In genomic region chr16:46882940-46883307, GRCh38 we compare ENCODE assay signal across 9 cellular contexts. TPM values are rescaled to one million over a fixed set of nuclear protein-coding genes. Genes with fewer than 3 reads are reported as not detected.
DNase-seq lines count a peak whose midpoint lies in the region; ATAC-seq and TF ChIP-seq lines count a peak whose summit lies in the region.
"Had no signal": no experiment of that assay in that cellular context is flagged by ENCODE, and none has a peak within 500 bp of the region (broad histone marks: within the 10 kb centered on the region; RNA-seq: fewer than 3 reads in every experiment).

No MANE protein-coding gene starts in this region.

- H2AFZ ChIP-seq in neural progenitor cell (replicated peaks) = no peak overlapping the region

- peak overlapping the region; percentile 87 for H3K4me2 ChIP-seq in neural progenitor cell

- intact Hi-C loops in CD8-positive, alpha-beta T cell (cut with DNase I, micrococcal nuclease) = no loop called here

- H3K4me3 Mint-ChIP-seq in CD8-positive, alpha-beta T cell = peak overlapping the region; percentile 92
- H3K4me3 Mint-ChIP-seq in chondrocyte (ENCODE audit: unreplicated experiment) = no peak overlapping the region
- peak overlapping the region; percentile 89 for H3K4me3 Mint-ChIP-seq in neural progenitor cell

- peaks cover 29% of the 10 kb centered on the region for H3K27me3 Mint-ChIP-seq in CD8-positive, alpha-beta T cell (ENCODE audit: low read depth)
- peaks cover 1% of the 10 kb centered on the region for H3K27me3 Mint-ChIP-seq in chondrocyte (ENCODE audit: low read depth)
- H3K27me3 Mint-ChIP-seq in neural progenitor cell (ENCODE audit: insufficient read depth, low read depth) = peaks cover 6% of the 10 kb centered on the region

- no peaks in the 10 kb centered on the region for H3K4me1 ChIP-seq in CD8-positive, alpha-beta T cell (ENCODE audit: insufficient read depth, low read length)
- peaks cover 21% of the 10 kb centered on the region for H3K4me1 ChIP-seq in neural progenitor cell
- H3K4me1 ChIP-seq: foreskin keratinocyte had no signal

- no peaks in the 10 kb centered on the region for H3K36me3 ChIP-seq in CD8-positive, alpha-beta T cell (ENCODE audit: insufficient read depth, low read length)
- H3K36me3 ChIP-seq in neural progenitor cell = no peaks in the 10 kb centered on the region

- H3F3A ChIP-seq in neural progenitor cell (ENCODE audit: low read depth) = peaks cover 13% of the 10 kb centered on the region

- no peak overlapping the region for H3K4me3 ChIP-seq in CD8-positive, alpha-beta T cell (ENCODE audit: low read depth, low read length)
- H3K4me3 ChIP-seq in neural progenitor cell = no peak overlapping the region

- no peaks in the 10 kb centered on the region for H3K27me3 ChIP-seq in CD8-positive, alpha-beta T cell (ENCODE audit: insufficient read depth, low read length)
- peaks cover 15% of the 10 kb centered on the region for H3K27me3 ChIP-seq in neural progenitor cell

- no peak overlapping the region for H3K27ac Mint-ChIP-seq in CD8-positive, alpha-beta T cell
- H3K27ac Mint-ChIP-seq in chondrocyte (ENCODE audit: unreplicated experiment) = peak overlapping the region; percentile 99
- no peak overlapping the region for H3K27ac Mint-ChIP-seq in neural progenitor cell

- H3K9me3 ChIP-seq in CD8-positive, alpha-beta T cell (ENCODE audit: low read length) = no peaks in the 10 kb centered on the region
- no peaks in the 10 kb centered on the region for H3K9me3 ChIP-seq in neural progenitor cell (ENCODE audit: low read depth)

- TF ChIP-seq CTCF in CD8-positive, alpha-beta T cell (IDR thresholded peaks at IDR 0.05) = no peak
- no peak for TF ChIP-seq CTCF in chondrocyte (IDR thresholded peaks at IDR 0.05)
- no peak for TF ChIP-seq CTCF in neural progenitor cell (IDR thresholded peaks at IDR 0.05)

- peaks cover 37% of the 10 kb centered on the region for H3K79me2 ChIP-seq in neural progenitor cell (ENCODE audit: low read depth)

- H3K27ac ChIP-seq in CD8-positive, alpha-beta T cell (ENCODE audit: low read depth, low read length) = no peak overlapping the region
- no peak overlapping the region for H3K27ac ChIP-seq in neural progenitor cell

- peaks cover 10% of the 10 kb centered on the region for H3K4me1 Mint-ChIP-seq in CD8-positive, alpha-beta T cell (ENCODE audit: low read depth)
- H3K4me1 Mint-ChIP-seq in chondrocyte (ENCODE audit: low read depth) = peaks cover 38% of the 10 kb centered on the region
- H3K4me1 Mint-ChIP-seq in neural progenitor cell = peaks cover 27% of the 10 kb centered on the region

- peaks cover 4% of the 10 kb centered on the region for H3K36me3 Mint-ChIP-seq in CD8-positive, alpha-beta T cell
- H3K36me3 Mint-ChIP-seq in chondrocyte (ENCODE audit: low read depth) = peaks cover 4% of the 10 kb centered on the region
- H3K36me3 Mint-ChIP-seq in neural progenitor cell = peaks cover 5% of the 10 kb centered on the region

- DNase-seq in CD8-positive, alpha-beta T cell = no peak
- DNase-seq in NAMALWA (ENCODE audit: low spot score) (peak; percentile 17), chondrocyte (ENCODE audit: low spot score) (no peak), neural progenitor cell (ENCODE audit: low spot score) (no peak), amygdala (lab: John Stamatoyannopoulos, UW) (no peak), T-helper 9 cell (no peak)
- DNase-seq: foreskin keratinocyte had no signal

- H3K9ac ChIP-seq in neural progenitor cell = no peak overlapping the region

- CTCF ChIA-PET in CD8-positive, alpha-beta T cell (lab: Charles Lee) = no interaction called here

- POLR2A ChIA-PET in CD8-positive, alpha-beta T cell (lab: Charles Lee) = no interaction called here

- no peak for ATAC-seq in CD8-positive, alpha-beta T cell
- ATAC-seq in HG03521 (IDR thresholded peaks at IDR 0.05; ENCODE audit: unreplicated experiment) (no peak), HG02763 (IDR thresholded peaks at IDR 0.05; ENCODE audit: unreplicated experiment) (no peak)

- no peaks in the 10 kb centered on the region for H3K9me3 Mint-ChIP-seq in CD8-positive, alpha-beta T cell
- H3K9me3 Mint-ChIP-seq in chondrocyte (ENCODE audit: low read depth) = no peaks in the 10 kb centered on the region
- no peaks in the 10 kb centered on the region for H3K9me3 Mint-ChIP-seq in neural progenitor cell

- peaks cover 27% of the 10 kb centered on the region for H4K20me1 ChIP-seq in neural progenitor cell (ENCODE audit: low read depth)

RNA-seq across cellular contexts. Expression of gene GPT2, which starts 1.2 kb away (rescaled TPM):
- total RNA-seq in CD8-positive, alpha-beta T cell = under 1 TPM in 1 of 2 experiments, not detected in 1; 0.08 TPM
- total RNA-seq in chondrocyte = 35.1 to 67.1 TPM (median 59.6 TPM) in 3 replicates
- 21.6 and 37.7 TPM in 2 replicates for total RNA-seq in neural progenitor cell (ENCODE audit: low replicate concordance)

RNA-seq across cellular contexts. Expression of gene C16orf87, which starts 51.9 kb away (rescaled TPM):
- total RNA-seq in CD8-positive, alpha-beta T cell = 10 to 100 TPM; 13.9 to 14.0 TPM
- total RNA-seq in chondrocyte (15.3 to 19.1 TPM (median 17.7 TPM) in 3 replicates), neural progenitor cell (ENCODE audit: low replicate concordance) (40.9 and 66.7 TPM in 2 replicates)

Comparison
In these comparisons a context has a peak if more than half of its experiments do, and no peak if none do; other contexts are left out.
1. RNA of gene GPT2, which starts 1.2 kb away (total RNA-seq): 35.1 to 67.1 TPM in chondrocyte and 21.6 to 37.7 TPM in neural progenitor cell; 0.08 TPM in CD8-positive, alpha-beta T cell; every median in the first group is over 10 times any median in the second.